1 cellular context compared by ENCODE assay signal in the genomic region with DNA sequence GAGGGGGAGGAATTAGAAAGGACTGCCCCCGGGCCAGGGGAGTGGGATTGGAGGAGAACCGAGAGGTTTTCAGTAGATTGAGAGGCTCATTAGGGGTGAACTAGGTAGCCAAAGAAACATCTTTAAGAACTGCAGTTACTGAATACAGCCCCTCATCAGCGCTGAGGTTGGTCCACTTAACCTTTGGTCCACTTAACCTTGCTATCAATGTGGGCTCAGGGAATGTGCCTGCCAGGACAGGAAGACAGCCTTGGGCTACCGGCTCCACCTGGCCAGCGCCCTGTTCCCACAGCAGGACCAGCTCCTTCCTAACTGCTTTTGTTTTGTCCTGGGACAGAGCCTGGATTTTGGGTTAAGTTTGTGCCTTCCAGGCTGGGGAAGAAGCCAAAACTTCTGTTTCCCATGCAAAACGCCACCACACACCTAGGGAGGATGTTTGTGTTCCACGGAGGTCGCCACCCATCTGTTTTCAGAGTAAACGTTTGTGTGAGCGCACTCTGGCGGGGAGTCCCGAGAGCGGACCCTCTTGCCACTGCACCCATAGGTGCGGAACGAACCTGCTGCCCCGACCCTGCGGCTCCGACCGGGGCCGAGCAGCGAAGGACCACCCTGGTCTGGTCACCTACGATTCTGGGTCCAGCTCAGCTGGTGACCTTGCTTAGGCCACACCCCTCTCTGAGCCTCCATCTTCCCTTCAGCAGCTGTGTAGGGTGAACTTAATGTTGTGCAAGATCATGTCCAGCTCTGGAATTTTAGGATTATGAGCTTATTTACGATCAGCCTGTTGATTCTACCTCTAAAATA.
TF ChIP-seq lines count a peak whose summit lies in the region.

No MANE protein-coding gene starts in this region.

TF ChIP-seq in HepG2, 621 proteins besides CTCF, POLR2A, EP300 and RAD21 (continued from another document and continues in another):
- TF ChIP-seq, protein P1, sequence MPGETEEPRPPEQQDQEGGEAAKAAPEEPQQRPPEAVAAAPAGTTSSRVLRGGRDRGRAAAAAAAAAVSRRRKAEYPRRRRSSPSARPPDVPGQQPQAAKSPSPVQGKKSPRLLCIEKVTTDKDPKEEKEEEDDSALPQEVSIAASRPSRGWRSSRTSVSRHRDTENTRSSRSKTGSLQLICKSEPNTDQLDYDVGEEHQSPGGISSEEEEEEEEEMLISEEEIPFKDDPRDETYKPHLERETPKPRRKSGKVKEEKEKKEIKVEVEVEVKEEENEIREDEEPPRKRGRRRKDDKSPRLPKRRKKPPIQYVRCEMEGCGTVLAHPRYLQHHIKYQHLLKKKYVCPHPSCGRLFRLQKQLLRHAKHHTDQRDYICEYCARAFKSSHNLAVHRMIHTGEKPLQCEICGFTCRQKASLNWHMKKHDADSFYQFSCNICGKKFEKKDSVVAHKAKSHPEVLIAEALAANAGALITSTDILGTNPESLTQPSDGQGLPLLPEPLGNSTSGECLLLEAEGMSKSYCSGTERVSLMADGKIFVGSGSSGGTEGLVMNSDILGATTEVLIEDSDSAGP (CRISPR knock-in tag; IDR thresholded peaks at IDR 0.05; ENCODE audit: borderline replicate concordance), result peak; percentile 88
- TF ChIP-seq, protein P2, sequence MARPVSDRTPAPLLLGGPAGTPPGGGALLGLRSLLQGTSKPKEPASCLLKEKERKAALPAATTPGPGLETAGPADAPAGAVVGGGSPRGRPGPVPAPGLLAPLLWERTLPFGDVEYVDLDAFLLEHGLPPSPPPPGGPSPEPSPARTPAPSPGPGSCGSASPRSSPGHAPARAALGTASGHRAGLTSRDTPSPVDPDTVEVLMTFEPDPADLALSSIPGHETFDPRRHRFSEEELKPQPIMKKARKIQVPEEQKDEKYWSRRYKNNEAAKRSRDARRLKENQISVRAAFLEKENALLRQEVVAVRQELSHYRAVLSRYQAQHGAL (CRISPR knock-in tag; IDR thresholded peaks at IDR 0.05; ENCODE audit: not compliant biosample characterization), result no peak
- no peak for TF ChIP-seq ZNF878 (CRISPR knock-in tag; IDR thresholded peaks at IDR 0.05)
- TF ChIP-seq JUNB (CRISPR knock-in tag; IDR thresholded peaks at IDR 0.05; ENCODE audit: borderline replicate concordance), result no peak
- no peak for TF ChIP-seq SRSF4 (IDR thresholded peaks at IDR 0.05; ENCODE audit: low read depth, low read length, poor library complexity, severe bottlenecking)
- no peak for TF ChIP-seq NFRKB (IDR thresholded peaks at IDR 0.05)
- no peak for TF ChIP-seq JUND (CRISPR knock-in tag; IDR thresholded peaks at IDR 0.05)
- no peak for TF ChIP-seq ARID2 (CRISPR knock-in tag; IDR thresholded peaks at IDR 0.05; ENCODE audit: borderline replicate concordance)
- TF ChIP-seq ZNF788 (CRISPR knock-in tag; IDR thresholded peaks at IDR 0.05; ENCODE audit: borderline replicate concordance), result peak; percentile 53; the same call in 1 of the 2 replicates
- TF ChIP-seq, protein P3, sequence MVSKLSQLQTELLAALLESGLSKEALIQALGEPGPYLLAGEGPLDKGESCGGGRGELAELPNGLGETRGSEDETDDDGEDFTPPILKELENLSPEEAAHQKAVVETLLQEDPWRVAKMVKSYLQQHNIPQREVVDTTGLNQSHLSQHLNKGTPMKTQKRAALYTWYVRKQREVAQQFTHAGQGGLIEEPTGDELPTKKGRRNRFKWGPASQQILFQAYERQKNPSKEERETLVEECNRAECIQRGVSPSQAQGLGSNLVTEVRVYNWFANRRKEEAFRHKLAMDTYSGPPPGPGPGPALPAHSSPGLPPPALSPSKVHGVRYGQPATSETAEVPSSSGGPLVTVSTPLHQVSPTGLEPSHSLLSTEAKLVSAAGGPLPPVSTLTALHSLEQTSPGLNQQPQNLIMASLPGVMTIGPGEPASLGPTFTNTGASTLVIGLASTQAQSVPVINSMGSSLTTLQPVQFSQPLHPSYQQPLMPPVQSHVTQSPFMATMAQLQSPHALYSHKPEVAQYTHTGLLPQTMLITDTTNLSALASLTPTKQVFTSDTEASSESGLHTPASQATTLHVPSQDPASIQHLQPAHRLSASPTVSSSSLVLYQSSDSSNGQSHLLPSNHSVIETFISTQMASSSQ (IDR thresholded peaks at IDR 0.05; ENCODE audit: low read depth), result no peak
- TF ChIP-seq, protein P3 (CRISPR knock-in tag; IDR thresholded peaks at IDR 0.05; ENCODE audit: borderline replicate concordance), result peak; percentile 32; the same call in 1 of the 2 replicates
- no peak for TF ChIP-seq WIZ (CRISPR knock-in tag; IDR thresholded peaks at IDR 0.05)
- TF ChIP-seq, protein P4, sequence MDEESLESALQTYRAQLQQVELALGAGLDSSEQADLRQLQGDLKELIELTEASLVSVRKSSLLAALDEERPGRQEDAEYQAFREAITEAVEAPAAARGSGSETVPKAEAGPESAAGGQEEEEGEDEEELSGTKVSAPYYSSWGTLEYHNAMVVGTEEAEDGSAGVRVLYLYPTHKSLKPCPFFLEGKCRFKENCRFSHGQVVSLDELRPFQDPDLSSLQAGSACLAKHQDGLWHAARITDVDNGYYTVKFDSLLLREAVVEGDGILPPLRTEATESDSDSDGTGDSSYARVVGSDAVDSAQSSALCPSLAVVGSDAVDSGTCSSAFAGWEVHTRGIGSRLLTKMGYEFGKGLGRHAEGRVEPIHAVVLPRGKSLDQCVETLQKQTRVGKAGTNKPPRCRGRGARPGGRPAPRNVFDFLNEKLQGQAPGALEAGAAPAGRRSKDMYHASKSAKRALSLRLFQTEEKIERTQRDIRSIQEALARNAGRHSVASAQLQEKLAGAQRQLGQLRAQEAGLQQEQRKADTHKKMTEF (CRISPR knock-in tag; IDR thresholded peaks at IDR 0.05), result no peak; the same call in 1 of the 2 replicates
- TF ChIP-seq, protein P5, sequence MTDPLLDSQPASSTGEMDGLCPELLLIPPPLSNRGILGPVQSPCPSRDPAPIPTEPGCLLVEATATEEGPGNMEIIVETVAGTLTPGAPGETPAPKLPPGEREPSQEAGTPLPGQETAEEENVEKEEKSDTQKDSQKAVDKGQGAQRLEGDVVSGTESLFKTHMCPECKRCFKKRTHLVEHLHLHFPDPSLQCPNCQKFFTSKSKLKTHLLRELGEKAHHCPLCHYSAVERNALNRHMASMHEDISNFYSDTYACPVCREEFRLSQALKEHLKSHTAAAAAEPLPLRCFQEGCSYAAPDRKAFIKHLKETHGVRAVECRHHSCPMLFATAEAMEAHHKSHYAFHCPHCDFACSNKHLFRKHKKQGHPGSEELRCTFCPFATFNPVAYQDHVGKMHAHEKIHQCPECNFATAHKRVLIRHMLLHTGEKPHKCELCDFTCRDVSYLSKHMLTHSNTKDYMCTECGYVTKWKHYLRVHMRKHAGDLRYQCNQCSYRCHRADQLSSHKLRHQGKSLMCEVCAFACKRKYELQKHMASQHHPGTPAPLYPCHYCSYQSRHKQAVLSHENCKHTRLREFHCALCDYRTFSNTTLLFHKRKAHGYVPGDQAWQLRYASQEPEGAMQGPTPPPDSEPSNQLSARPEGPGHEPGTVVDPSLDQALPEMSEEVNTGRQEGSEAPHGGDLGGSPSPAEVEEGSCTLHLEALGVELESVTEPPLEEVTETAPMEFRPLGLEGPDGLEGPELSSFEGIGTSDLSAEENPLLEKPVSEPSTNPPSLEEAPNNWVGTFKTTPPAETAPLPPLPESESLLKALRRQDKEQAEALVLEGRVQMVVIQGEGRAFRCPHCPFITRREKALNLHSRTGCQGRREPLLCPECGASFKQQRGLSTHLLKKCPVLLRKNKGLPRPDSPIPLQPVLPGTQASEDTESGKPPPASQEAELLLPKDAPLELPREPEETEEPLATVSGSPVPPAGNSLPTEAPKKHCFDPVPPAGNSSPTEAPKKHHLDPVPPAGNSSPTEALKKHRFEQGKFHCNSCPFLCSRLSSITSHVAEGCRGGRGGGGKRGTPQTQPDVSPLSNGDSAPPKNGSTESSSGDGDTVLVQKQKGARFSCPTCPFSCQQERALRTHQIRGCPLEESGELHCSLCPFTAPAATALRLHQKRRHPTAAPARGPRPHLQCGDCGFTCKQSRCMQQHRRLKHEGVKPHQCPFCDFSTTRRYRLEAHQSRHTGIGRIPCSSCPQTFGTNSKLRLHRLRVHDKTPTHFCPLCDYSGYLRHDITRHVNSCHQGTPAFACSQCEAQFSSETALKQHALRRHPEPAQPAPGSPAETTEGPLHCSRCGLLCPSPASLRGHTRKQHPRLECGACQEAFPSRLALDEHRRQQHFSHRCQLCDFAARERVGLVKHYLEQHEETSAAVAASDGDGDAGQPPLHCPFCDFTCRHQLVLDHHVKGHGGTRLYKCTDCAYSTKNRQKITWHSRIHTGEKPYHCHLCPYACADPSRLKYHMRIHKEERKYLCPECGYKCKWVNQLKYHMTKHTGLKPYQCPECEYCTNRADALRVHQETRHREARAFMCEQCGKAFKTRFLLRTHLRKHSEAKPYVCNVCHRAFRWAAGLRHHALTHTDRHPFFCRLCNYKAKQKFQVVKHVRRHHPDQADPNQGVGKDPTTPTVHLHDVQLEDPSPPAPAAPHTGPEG (CRISPR knock-in tag; IDR thresholded peaks at IDR 0.05), result peak; percentile 80; the same call in 1 of the 2 replicates
- no peak for TF ChIP-seq NFE2L2 (IDR thresholded peaks at IDR 0.05; ENCODE audit: low read length)
- TF ChIP-seq, protein P6, sequence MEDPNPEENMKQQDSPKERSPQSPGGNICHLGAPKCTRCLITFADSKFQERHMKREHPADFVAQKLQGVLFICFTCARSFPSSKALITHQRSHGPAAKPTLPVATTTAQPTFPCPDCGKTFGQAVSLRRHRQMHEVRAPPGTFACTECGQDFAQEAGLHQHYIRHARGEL (CRISPR knock-in tag; IDR thresholded peaks at IDR 0.05), result no peak
- TF ChIP-seq ZNF124 (CRISPR knock-in tag; IDR thresholded peaks at IDR 0.05), result 0 out of 2 replicates have a peak, but pooled peaks have one; percentile 70
- no peak for TF ChIP-seq ZNF296 (CRISPR knock-in tag; conservative IDR thresholded peaks at IDR 0.05)
- no peak for TF ChIP-seq PCBP2 (optimal IDR thresholded peaks at IDR 0.05; ENCODE audit: low read depth, low read length, poor library complexity, severe bottlenecking)
- TF ChIP-seq ZNF225 (CRISPR knock-in tag; IDR thresholded peaks at IDR 0.05), result 0 out of 2 replicates have a peak, but pooled peaks have one; percentile 57
- no peak for TF ChIP-seq NCOR1 (IDR thresholded peaks at IDR 0.05; ENCODE audit: borderline replicate concordance, low read length)
- TF ChIP-seq SIN3A (IDR thresholded peaks at IDR 0.05; ENCODE audit: borderline replicate concordance, low read depth, low read length), result no peak; the same call in 1 of the 2 replicates
- no peak for TF ChIP-seq NFIB (CRISPR knock-in tag; IDR thresholded peaks at IDR 0.05; ENCODE audit: borderline replicate concordance)
- no peak for TF ChIP-seq ZFYVE20 (CRISPR knock-in tag; IDR thresholded peaks at IDR 0.05; ENCODE audit: borderline replicate concordance, low read depth)
- no peak for TF ChIP-seq HOXA7 (CRISPR knock-in tag; IDR thresholded peaks at IDR 0.05)
- TF ChIP-seq ZNF660 (CRISPR knock-in tag; IDR thresholded peaks at IDR 0.05; ENCODE audit: borderline replicate concordance, low read depth), result no peak
- peak; percentile 76 for TF ChIP-seq YY1 (IDR thresholded peaks at IDR 0.05; ENCODE audit: insufficient read depth, insufficient replicate concordance, low read depth, low read length)
- peak; percentile 85 for TF ChIP-seq PHF20 (CRISPR knock-in tag; IDR thresholded peaks at IDR 0.05)
- no peak for TF ChIP-seq BRD4 (CRISPR knock-in tag; IDR thresholded peaks at IDR 0.05)
- no peak for TF ChIP-seq TCF7L2 (IDR thresholded peaks at IDR 0.05; ENCODE audit: low read depth, low read length)
- no peak for TF ChIP-seq ATAD3A (CRISPR knock-in tag; IDR thresholded peaks at IDR 0.05)
- TF ChIP-seq FOXK1 (CRISPR knock-in tag; IDR thresholded peaks at IDR 0.05; ENCODE audit: borderline replicate concordance, low read depth), result peak; percentile 48; the same call in 1 of the 2 replicates
- no peak for TF ChIP-seq ZNF251 (CRISPR knock-in tag; IDR thresholded peaks at IDR 0.05)
- TF ChIP-seq, protein P7, sequence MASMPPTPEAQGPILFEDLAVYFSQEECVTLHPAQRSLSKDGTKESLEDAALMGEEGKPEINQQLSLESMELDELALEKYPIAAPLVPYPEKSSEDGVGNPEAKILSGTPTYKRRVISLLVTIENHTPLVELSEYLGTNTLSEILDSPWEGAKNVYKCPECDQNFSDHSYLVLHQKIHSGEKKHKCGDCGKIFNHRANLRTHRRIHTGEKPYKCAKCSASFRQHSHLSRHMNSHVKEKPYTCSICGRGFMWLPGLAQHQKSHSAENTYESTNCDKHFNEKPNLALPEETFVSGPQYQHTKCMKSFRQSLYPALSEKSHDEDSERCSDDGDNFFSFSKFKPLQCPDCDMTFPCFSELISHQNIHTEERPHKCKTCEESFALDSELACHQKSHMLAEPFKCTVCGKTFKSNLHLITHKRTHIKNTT (CRISPR knock-in tag; IDR thresholded peaks at IDR 0.05), result no peak
- TF ChIP-seq XBP1 (CRISPR knock-in tag; IDR thresholded peaks at IDR 0.05), result no peak
- peak; percentile 37; the same call in 1 of the 2 replicates for TF ChIP-seq HNRNPL (IDR thresholded peaks at IDR 0.05; ENCODE audit: low read depth, low read length)
- TF ChIP-seq, protein P8, sequence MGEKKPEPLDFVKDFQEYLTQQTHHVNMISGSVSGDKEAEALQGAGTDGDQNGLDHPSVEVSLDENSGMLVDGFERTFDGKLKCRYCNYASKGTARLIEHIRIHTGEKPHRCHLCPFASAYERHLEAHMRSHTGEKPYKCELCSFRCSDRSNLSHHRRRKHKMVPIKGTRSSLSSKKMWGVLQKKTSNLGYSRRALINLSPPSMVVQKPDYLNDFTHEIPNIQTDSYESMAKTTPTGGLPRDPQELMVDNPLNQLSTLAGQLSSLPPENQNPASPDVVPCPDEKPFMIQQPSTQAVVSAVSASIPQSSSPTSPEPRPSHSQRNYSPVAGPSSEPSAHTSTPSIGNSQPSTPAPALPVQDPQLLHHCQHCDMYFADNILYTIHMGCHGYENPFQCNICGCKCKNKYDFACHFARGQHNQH (CRISPR knock-in tag; IDR thresholded peaks at IDR 0.05), result peak; percentile 53; the same call in 1 of the 2 replicates
- TF ChIP-seq ZFX (CRISPR knock-in tag; IDR thresholded peaks at IDR 0.05; ENCODE audit: low read depth), result peak; percentile 44; the same call in 1 of the 2 replicates
- TF ChIP-seq KDM5B (CRISPR knock-in tag; IDR thresholded peaks at IDR 0.05; ENCODE audit: borderline replicate concordance), result peak; percentile 57; the same call in 1 of the 2 replicates
- TF ChIP-seq FIP1L1 (IDR thresholded peaks at IDR 0.05; ENCODE audit: borderline replicate concordance, insufficient read depth, low read depth, low read length), result no peak
- TF ChIP-seq ZNF253 (CRISPR knock-in tag; IDR thresholded peaks at IDR 0.05; ENCODE audit: borderline replicate concordance), result no peak
- peak; percentile 52; the same call in 1 of the 2 replicates for TF ChIP-seq CEBPG (CRISPR knock-in tag; IDR thresholded peaks at IDR 0.05)
- TF ChIP-seq ZNF382 (CRISPR knock-in tag; IDR thresholded peaks at IDR 0.05; ENCODE audit: borderline replicate concordance), result no peak
- TF ChIP-seq HDAC1 (CRISPR knock-in tag; IDR thresholded peaks at IDR 0.05), result peak; percentile 71; the same call in 1 of the 2 replicates
- TF ChIP-seq KDM5A (IDR thresholded peaks at IDR 0.05; ENCODE audit: borderline replicate concordance, low read length), result peak; percentile 49
- TF ChIP-seq ZNF564 (CRISPR knock-in tag; IDR thresholded peaks at IDR 0.05), result no peak
